In genomic region chr4:13642576-13642975, GRCh38 we compare ENCODE assay signal across 14 cellular contexts. TPM values are rescaled to one million over a fixed set of nuclear protein-coding genes. Genes with fewer than 3 reads are reported as not detected.
DNase-seq lines count a peak whose midpoint lies in the region; FAIRE-seq and TF ChIP-seq lines count a peak whose summit lies in the region.
"Had no signal": no experiment of that assay in that cellular context is flagged by ENCODE, and none has a peak within 500 bp of the region (broad histone marks: within the 10 kb centered on the region; RNA-seq: fewer than 3 reads in every experiment).

No MANE protein-coding gene starts in this region.

- H3K4me3 ChIP-seq in SK-N-MC = no peak overlapping the region
- H3K4me3 ChIP-seq in fibroblast of pulmonary artery (replicated peaks; ENCODE audit: low read depth, low read length) = no peak overlapping the region
- H3K4me3 ChIP-seq in sigmoid colon = no peak overlapping the region
- H3K4me3 ChIP-seq in esophagus squamous epithelium = no peak overlapping the region
- H3K4me3 ChIP-seq: Peyer's patch had no signal

- no peak for TF ChIP-seq EP300 in sigmoid colon (IDR thresholded peaks at IDR 0.05)

- peak; percentile 38 for FAIRE-seq in HTR-8/SVneo (lab: Jason Lieb, UNC)
- FAIRE-seq: GM12892, TTC549 had no signal

- TF ChIP-seq CTCF in fibroblast of pulmonary artery (IDR thresholded peaks at IDR 0.05; ENCODE audit: low read length, missing control alignments) (no peak), sigmoid colon (IDR thresholded peaks at IDR 0.05) (no peak), esophagus squamous epithelium (IDR thresholded peaks at IDR 0.05) (no peak)

- 22 to 25% methylated on average over 2 of the region's 2 CpGs for WGBS in sigmoid colon, 2 donors
- 7 to 8% methylated on average over 2 of the region's 2 CpGs for WGBS in esophagus squamous epithelium, 2 donors

- H3K27ac ChIP-seq in SK-N-MC = peak overlapping the region; percentile 89; the same call in 1 of the 2 replicates
- H3K27ac ChIP-seq in sigmoid colon = peak overlapping the region in 2 of 4 donors; percentile 12 to 57
- no peak overlapping the region for H3K27ac ChIP-seq in esophagus squamous epithelium
- H3K27ac ChIP-seq: Peyer's patch had no signal

- DNase-seq in HTR-8/SVneo (ENCODE audit: insufficient read length, low spot score) (no peak), SK-N-MC (ENCODE audit: low read depth, low spot score) (no peak), fibroblast of pulmonary artery (ENCODE audit: low read depth) (peak; percentile 52), sigmoid colon (peak; percentile 63), GDM1 (lab: John Stamatoyannopoulos, UW) (no peak), esophagus squamous epithelium (lab: John Stamatoyannopoulos, UW) (no peak), iPS-NIHi7 (ENCODE audit: extremely low spot score) (no peak)
- DNase-seq: activated naive CD8-positive, alpha-beta T cell treated with anti-CD3 and anti-CD28 coated beads, Interleukin-2, amount 50 U/mL, for 24 hours; HCEC 1CT; left cardiac atrium; Peyer's patch; stimulated activated naive CD8-positive, alpha-beta T cell treated with anti-CD3 and anti-CD28 coated beads, Interleukin-15, amount 100 ng/mL, for 72 hours had no signal

- intact Hi-C loops in sigmoid colon (cut with DNase I) (no loop called here), esophagus squamous epithelium (cut with DNase I) (no loop called here)

- TF ChIP-seq POLR2A in sigmoid colon (IDR thresholded peaks at IDR 0.05) (no peak), esophagus squamous epithelium (IDR thresholded peaks at IDR 0.05) (no peak)

- peaks cover 0 to 33% (median 23%) of the 10 kb centered on the region in 4 donors for H3K4me1 ChIP-seq in sigmoid colon
- H3K4me1 ChIP-seq in esophagus squamous epithelium = peaks cover 0 to 17% (median 3%) of the 10 kb centered on the region in 3 donors
- H3K4me1 ChIP-seq: Peyer's patch had no signal

- no peaks in the 10 kb centered on the region for H3K36me3 ChIP-seq in SK-N-MC (ENCODE audit: insufficient read depth, low read length)
- no peaks in the 10 kb centered on the region for H3K36me3 ChIP-seq in sigmoid colon
- no peaks in the 10 kb centered on the region for H3K36me3 ChIP-seq in esophagus squamous epithelium
- H3K36me3 ChIP-seq: Peyer's patch had no signal

- H3K27me3 ChIP-seq in sigmoid colon (no peaks in the 10 kb centered on the region), esophagus squamous epithelium (peaks cover 0 to 15% (median 0%) of the 10 kb centered on the region in 4 donors)
- H3K27me3 ChIP-seq: Peyer's patch had no signal

- no peaks in the 10 kb centered on the region for H3K9me3 ChIP-seq in SK-N-MC (ENCODE audit: low read depth, low read length)
- H3K9me3 ChIP-seq in sigmoid colon = no peaks in the 10 kb centered on the region
- H3K9me3 ChIP-seq in esophagus squamous epithelium = no peaks in the 10 kb centered on the region
- H3K9me3 ChIP-seq: Peyer's patch had no signal

- no peak overlapping the region for H3K9ac ChIP-seq in SK-N-MC (ENCODE audit: insufficient read length)

RNA-seq across cellular contexts. Expression of gene BOD1L1, which starts 15.1 kb away (rescaled TPM):
- total RNA-seq in sigmoid colon (10 to 100 TPM; 34.3 to 46.0 (median 40.7) TPM), esophagus squamous epithelium (10 to 100 TPM; 15.0 to 37.0 (median 25.6) TPM)
- 10 to 100 TPM in 2 of 3 donors, 1 to 10 TPM in 1; 8.3 to 17.7 (median 10.8) TPM for polyA plus RNA-seq in sigmoid colon

Comparison
In these comparisons a context has a peak if more than half of its experiments do, and no peak if none do; other contexts are left out.
1. DNase-seq: peak in fibroblast of pulmonary artery (single experiment) and sigmoid colon (single experiment); none in HTR-8/SVneo (single experiment), SK-N-MC (single experiment), GDM1 (single experiment), esophagus squamous epithelium (single experiment) and iPS-NIHi7 (single experiment).